Comparison of ENCODE assay signal across 11 cellular contexts in genomic region chr1:202642212-202642611, GRCh38.
DNase-seq lines count a peak whose midpoint lies in the region; ATAC-seq and TF ChIP-seq lines count a peak whose summit lies in the region.
"Had no signal": no experiment of that assay in that cellular context is flagged by ENCODE, and none has a peak within 500 bp of the region (broad histone marks: within the 10 kb centered on the region; RNA-seq: fewer than 3 reads in every experiment).

No MANE protein-coding gene starts in this region.

- no peaks in the 10 kb centered on the region for H3K9me3 ChIP-seq in breast epithelium
- H3K9me3 ChIP-seq in iPS-15b (ENCODE audit: control insufficient read depth, insufficient read depth, low read length), result no peaks in the 10 kb centered on the region
- H3K9me3 ChIP-seq in smooth muscle cell (replicated peaks; ENCODE audit: low read depth), result no peaks in the 10 kb centered on the region

- intact Hi-C loops in breast epithelium (cut with DNase I; ENCODE audit: low total_unique reads) (no loop called here), MCF 10A (cut with micrococcal nuclease) (no loop called here), activated B cell treated with CpG ODN at 0.5 μM for 24 hours (cut with micrococcal nuclease) (loop anchor here (5.0 kb wide), 1 partner anchor 1620 kb away; the partner anchor contains the start of gene KIF21B)

- H3K36me3 Mint-ChIP-seq in MCF 10A (ENCODE audit: insufficient read depth, unreplicated experiment) (no peaks in the 10 kb centered on the region), activated B cell treated with CpG ODN at 0.5 μM for 24 hours (ENCODE audit: low read depth) (no peaks in the 10 kb centered on the region)

- H3K4me2 ChIP-seq in smooth muscle cell, result peak overlapping the region; percentile 86

- H3F3A ChIP-seq in smooth muscle cell (ENCODE audit: low read depth), result no peaks in the 10 kb centered on the region

- H3K27ac ChIP-seq in breast epithelium (no peak overlapping the region), smooth muscle cell (ENCODE audit: low read depth) (no peak overlapping the region)

- H3K9me3 Mint-ChIP-seq in MCF 10A (ENCODE audit: unreplicated experiment) (no peaks in the 10 kb centered on the region), activated B cell treated with CpG ODN at 0.5 μM for 24 hours (no peaks in the 10 kb centered on the region)

- H3K9ac ChIP-seq in iPS-15b (ENCODE audit: low read depth, low read length) (no peak overlapping the region), smooth muscle cell (ENCODE audit: low read depth) (no peak overlapping the region)

- H3K36me3 ChIP-seq in breast epithelium, result no peaks in the 10 kb centered on the region
- H3K36me3 ChIP-seq in iPS-15b (ENCODE audit: control insufficient read depth, insufficient read depth, low read length), result no peaks in the 10 kb centered on the region
- H3K36me3 ChIP-seq in smooth muscle cell (ENCODE audit: low read depth), result no peaks in the 10 kb centered on the region

- H3K27ac Mint-ChIP-seq in MCF 10A (ENCODE audit: low read depth, unreplicated experiment), result no peak overlapping the region
- H3K27ac Mint-ChIP-seq in activated B cell treated with CpG ODN at 0.5 μM for 24 hours, result no peak overlapping the region

- no TSS peak for BruUV-seq in MCF 10A (replicated peaks; lab: Mats Ljungman, UMichigan)

- H3K79me2 ChIP-seq in smooth muscle cell (ENCODE audit: low read depth), result no peaks in the 10 kb centered on the region

- no peak for TF ChIP-seq POLR2A in breast epithelium (IDR thresholded peaks at IDR 0.05)

- no peak overlapping the region for H2AFZ ChIP-seq in smooth muscle cell (ENCODE audit: low read depth)

- H3K27me3 ChIP-seq in breast epithelium (peaks cover 0 to 10% of the 10 kb centered on the region in 2 donors), iPS-15b (ENCODE audit: control insufficient read depth, insufficient read depth, low read length) (peaks cover 49% of the 10 kb centered on the region), smooth muscle cell (ENCODE audit: low read depth) (peaks cover 82% of the 10 kb centered on the region)

- ATAC-seq in activated B cell treated with CpG ODN at 0.5 μM for 24 hours (ENCODE audit: low read depth), result no peak
- no peak for ATAC-seq in GM19351 (IDR thresholded peaks at IDR 0.05; ENCODE audit: unreplicated experiment)
- ATAC-seq in GM21360 (IDR thresholded peaks at IDR 0.05; ENCODE audit: unreplicated experiment), result no peak
- no peak for ATAC-seq in HG02870 (IDR thresholded peaks at IDR 0.05; ENCODE audit: unreplicated experiment)

- peaks cover 0 to 5% of the 10 kb centered on the region in 2 donors for H3K4me1 ChIP-seq in breast epithelium
- H3K4me1 ChIP-seq in iPS-15b (ENCODE audit: control insufficient read depth, insufficient read depth, low read length), result peaks cover 35% of the 10 kb centered on the region
- peaks cover 22% of the 10 kb centered on the region for H3K4me1 ChIP-seq in smooth muscle cell (ENCODE audit: low read depth)

- no peaks in the 10 kb centered on the region for H4K20me1 ChIP-seq in smooth muscle cell (ENCODE audit: low read depth)

- DNase-seq in breast epithelium (ENCODE audit: low spot score in 2 of 2), result no peak
- no peak for DNase-seq in MCF 10A (ENCODE audit: unreplicated experiment)
- DNase-seq in activated B cell treated with CpG ODN at 0.5 μM for 24 hours, result no peak
- DNase-seq in smooth muscle cell (lab: John Stamatoyannopoulos, UW; ENCODE audit: unreplicated experiment), result no peak
- DNase-seq: kidney; NCI-H345; stimulated activated CD4-positive, alpha-beta T cell treated with anti-CD3 and anti-CD28 coated beads, Interleukin-4, amount 100 ng/mL, for 24 hours had no signal

- no peak for TF ChIP-seq CTCF in breast epithelium (IDR thresholded peaks at IDR 0.05)
- no peak for TF ChIP-seq CTCF in MCF 10A (IDR thresholded peaks at IDR 0.05; ENCODE audit: unreplicated experiment)
- TF ChIP-seq CTCF in activated B cell treated with CpG ODN at 0.5 μM for 24 hours (IDR thresholded peaks at IDR 0.05), result no peak
- no peak for TF ChIP-seq CTCF in smooth muscle cell (IDR thresholded peaks at IDR 0.05; ENCODE audit: borderline replicate concordance, insufficient read depth, poor library complexity, severe bottlenecking)

- H3K27me3 Mint-ChIP-seq in MCF 10A (ENCODE audit: insufficient read depth, unreplicated experiment) (peaks cover 100% of the 10 kb centered on the region), activated B cell treated with CpG ODN at 0.5 μM for 24 hours (peaks cover 71% of the 10 kb centered on the region)

- H3K4me3 ChIP-seq in breast epithelium (peak overlapping the region in 2 of 3 donors; percentile 48 to 72), iPS-15b (ENCODE audit: low read depth, low read length) (peak overlapping the region; percentile 70), smooth muscle cell (peak overlapping the region; percentile 53)

- WGBS in smooth muscle cell (ENCODE audit: low lambda C conversion rate), result 21% methylated on average over 13 of the region's 20 CpGs

- H3K4me3 Mint-ChIP-seq in MCF 10A (ENCODE audit: unreplicated experiment) (no peak overlapping the region), activated B cell treated with CpG ODN at 0.5 μM for 24 hours (peak overlapping the region; percentile 71)

- CTCF ChIA-PET in MCF 10A (lab: Yijun Ruan, JAX), result interaction anchor here (0.5 kb wide), 1 partner anchor 16 kb away, joined by 4 read pairs; no protein-coding TSS in a partner anchor
- CTCF ChIA-PET in activated B cell treated with CpG ODN at 0.5 μM for 24 hours (lab: Charles Lee), result no interaction called here

- POLR2A ChIA-PET in MCF 10A (lab: Yijun Ruan, JAX) (no interaction called here), activated B cell treated with CpG ODN at 0.5 μM for 24 hours (lab: Charles Lee) (interaction anchor here (0.6 kb wide), 1 partner anchor 13 kb away, joined by 3 read pairs; no protein-coding TSS in a partner anchor)

- H3K4me1 Mint-ChIP-seq in MCF 10A (ENCODE audit: insufficient read depth, unreplicated experiment) (no peaks in the 10 kb centered on the region), activated B cell treated with CpG ODN at 0.5 μM for 24 hours (peaks cover 31% of the 10 kb centered on the region)
